ENCODE assay signal across 10 cellular contexts in genomic region chr18:22466608-22467390, GRCh38. TPM values are rescaled to one million over a fixed set of nuclear protein-coding genes. Genes with fewer than 3 reads are reported as not detected.
A peak's percentile ranks its signal among the peaks of the same experiment; 100 is the strongest.
DNase-seq lines count a peak whose midpoint lies in the region; ATAC-seq and TF ChIP-seq lines count a peak whose summit lies in the region.
"Had no signal": no experiment of that assay in that cellular context is flagged by ENCODE, and none has a peak within 500 bp of the region (broad histone marks: within the 10 kb centered on the region; RNA-seq: fewer than 3 reads in every experiment).

No MANE protein-coding gene starts in this region.

- no peaks in the 10 kb centered on the region for H3K36me3 Mint-ChIP-seq in stimulated activated effector memory CD8-positive, alpha-beta T cell treated with anti-CD3 and anti-CD28 coated beads, Interleukin-12 subunit alpha, Interleukin-12 subunit beta, amount 100 ng/mL, for 72 hours
- H3K36me3 Mint-ChIP-seq: activated naive CD4-positive, alpha-beta T cell treated with anti-CD3 and anti-CD28 coated beads, Interleukin-2, amount 50 U/mL, for 72 hours had no signal

- no peak for TF ChIP-seq CTCF in astrocyte of the cerebellum (IDR thresholded peaks at IDR 0.05; ENCODE audit: low read depth, low read length, missing control alignments)

- ATAC-seq in left ventricle myocardium superior = peak; percentile 76
- ATAC-seq in stimulated activated effector memory CD8-positive, alpha-beta T cell treated with anti-CD3 and anti-CD28 coated beads, Interleukin-12 subunit alpha, Interleukin-12 subunit beta, amount 100 ng/mL, for 72 hours = peak; percentile 53
- ATAC-seq: activated naive CD4-positive, alpha-beta T cell treated with anti-CD3 and anti-CD28 coated beads, Interleukin-2, amount 50 U/mL, for 72 hours had no signal

- H3K4me3 ChIP-seq in astrocyte of the cerebellum (ENCODE audit: low read depth, low read length) = no peak overlapping the region

- H3K27ac Mint-ChIP-seq in stimulated activated effector memory CD8-positive, alpha-beta T cell treated with anti-CD3 and anti-CD28 coated beads, Interleukin-12 subunit alpha, Interleukin-12 subunit beta, amount 100 ng/mL, for 72 hours = peak overlapping the region; percentile 72
- H3K27ac Mint-ChIP-seq: activated naive CD4-positive, alpha-beta T cell treated with anti-CD3 and anti-CD28 coated beads, Interleukin-2, amount 50 U/mL, for 72 hours had no signal

- in situ Hi-C loops in astrocyte of the cerebellum (cut with HindIII; ENCODE audit: low sequenced_read_pairs) = no loop called here

- peaks cover 17% of the 10 kb centered on the region for H3K4me1 Mint-ChIP-seq in stimulated activated effector memory CD8-positive, alpha-beta T cell treated with anti-CD3 and anti-CD28 coated beads, Interleukin-12 subunit alpha, Interleukin-12 subunit beta, amount 100 ng/mL, for 72 hours

- peaks cover 3% of the 10 kb centered on the region for H3K9me3 Mint-ChIP-seq in stimulated activated effector memory CD8-positive, alpha-beta T cell treated with anti-CD3 and anti-CD28 coated beads, Interleukin-12 subunit alpha, Interleukin-12 subunit beta, amount 100 ng/mL, for 72 hours

- intact Hi-C loops in left ventricle myocardium superior (cut with micrococcal nuclease) = loop anchor here (5.0 kb wide), 1 partner anchor 91 kb away; no protein-coding TSS in a partner anchor

- DNase-seq in H4 (ENCODE audit: low spot score) (peak; percentile 74), astrocyte of the cerebellum (ENCODE audit: low read depth) (peak; percentile 66), left ventricle myocardium superior (peak; percentile 44), DMS79 (lab: John Stamatoyannopoulos, UW) (no peak), NCI-H345 (lab: John Stamatoyannopoulos, UW) (no peak), DMS79 treated with DMSO at 0.1 percent for 48 hours (lab: John Stamatoyannopoulos, UW) (no peak)
- no peak for DNase-seq in stimulated activated effector memory CD8-positive, alpha-beta T cell treated with anti-CD3 and anti-CD28 coated beads, Interleukin-12 subunit alpha, Interleukin-12 subunit beta, amount 100 ng/mL, for 72 hours (ENCODE audit: low spot score in 2 of 2)
- DNase-seq in stimulated activated CD4-positive, alpha-beta T cell treated with anti-CD3 and anti-CD28 coated beads, Interleukin-1b, Interleukin-23, amount 100 ng/mL, for 48 hours = no peak
- DNase-seq: T-helper 1 cell had no signal

- no peak overlapping the region for H3K4me3 Mint-ChIP-seq in stimulated activated effector memory CD8-positive, alpha-beta T cell treated with anti-CD3 and anti-CD28 coated beads, Interleukin-12 subunit alpha, Interleukin-12 subunit beta, amount 100 ng/mL, for 72 hours

RNA-seq across cellular contexts. Expression of gene CTAGE1, which starts 49.1 kb away (rescaled TPM):
- total RNA-seq in H4 (2014; rRNA removed; shearing (Covaris generic)) = not detected in 2 replicates
- not detected for total RNA-seq in left ventricle myocardium superior
- total RNA-seq: activated naive CD4-positive, alpha-beta T cell treated with anti-CD3 and anti-CD28 coated beads, Interleukin-2, amount 50 U/mL, for 72 hours had no signal

Comparison
In these comparisons a context has a peak if more than half of its experiments do, and no peak if none do; other contexts are left out.
1. DNase-seq: peak in H4 (single experiment), astrocyte of the cerebellum (single experiment) and left ventricle myocardium superior (single experiment); none in stimulated activated effector memory CD8-positive, alpha-beta T cell treated with anti-CD3 and anti-CD28 coated beads, Interleukin-12 subunit alpha, Interleukin-12 subunit beta, amount 100 ng/mL, for 72 hours (0 of 2), stimulated activated CD4-positive, alpha-beta T cell treated with anti-CD3 and anti-CD28 coated beads, Interleukin-1b, Interleukin-23, amount 100 ng/mL, for 48 hours (single experiment), DMS79 (single experiment), NCI-H345 (single experiment) and DMS79 treated with DMSO at 0.1 percent for 48 hours (single experiment).